20 cellular contexts compared by ENCODE assay signal in the genomic region with DNA sequence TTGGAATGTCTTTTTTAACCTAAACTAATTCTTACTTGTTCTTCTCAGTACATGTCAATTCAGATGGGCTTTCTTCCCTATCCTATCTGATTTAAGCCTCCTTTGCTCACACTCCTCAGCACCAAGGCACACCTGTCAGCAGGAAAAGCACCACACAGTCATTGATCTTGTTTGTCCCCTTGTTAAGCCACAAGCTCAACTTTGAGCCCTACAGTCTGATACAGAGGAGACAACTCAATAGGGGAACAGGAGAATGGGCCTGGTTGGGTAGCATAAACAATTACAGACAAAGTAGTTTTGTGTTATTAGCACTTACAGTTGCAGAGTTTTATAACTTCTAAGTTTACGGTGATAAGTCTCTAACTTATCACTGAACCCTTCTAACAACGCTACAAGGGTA. TPM values are rescaled to one million over a fixed set of nuclear protein-coding genes. Genes with fewer than 3 reads are reported as not detected.
DNase-seq lines count a peak whose midpoint lies in the region; ATAC-seq and TF ChIP-seq lines count a peak whose summit lies in the region.
"Had no signal": no experiment of that assay in that cellular context is flagged by ENCODE, and none has a peak within 500 bp of the region (broad histone marks: within the 10 kb centered on the region; RNA-seq: fewer than 3 reads in every experiment).

No MANE protein-coding gene starts in this region.

- intact Hi-C loops in activated CD8-positive, alpha-beta T cell treated with anti-CD3 and anti-CD28 coated beads for 36 hours (cut with micrococcal nuclease): no loop called here
- intact Hi-C loops in CD14-positive monocyte (cut with micrococcal nuclease): no loop called here

- POLR2A ChIA-PET in activated CD8-positive, alpha-beta T cell treated with anti-CD3 and anti-CD28 coated beads, Interleukin-2, amount 10 ng/mL, durations not matched to agents 7 days and 5 days (lab: Charles Lee): no interaction called here
- POLR2A ChIA-PET in activated CD8-positive, alpha-beta T cell treated with anti-CD3 and anti-CD28 coated beads for 36 hours (lab: Charles Lee): no interaction called here

- CTCF ChIA-PET in activated CD8-positive, alpha-beta T cell treated with anti-CD3 and anti-CD28 coated beads, Interleukin-2, amount 10 ng/mL, durations not matched to agents 7 days and 5 days (lab: Charles Lee): interaction anchor here (0.5 to 4.4 kb wide), 5 partner anchors 9 to 591 kb away, joined by 3 to 31 read pairs (median 7); a partner anchor contains a TSS
- CTCF ChIA-PET in activated CD8-positive, alpha-beta T cell treated with anti-CD3 and anti-CD28 coated beads for 36 hours (lab: Charles Lee): interaction anchor here (1.2 to 7.9 kb wide), 4 partner anchors 9 to 70 kb away, joined by 5 to 199 read pairs (median 12); a partner anchor contains a TSS

- peaks cover 69% of the 10 kb centered on the region for H3K36me3 Mint-ChIP-seq in activated CD8-positive, alpha-beta T cell treated with anti-CD3 and anti-CD28 coated beads, Interleukin-2, amount 10 ng/mL, durations not matched to agents 7 days and 5 days (ENCODE audit: low read depth)
- H3K36me3 Mint-ChIP-seq in activated CD8-positive, alpha-beta T cell treated with anti-CD3 and anti-CD28 coated beads for 36 hours (ENCODE audit: low read depth): peaks cover 31% of the 10 kb centered on the region
- H3K36me3 Mint-ChIP-seq in CD14-positive monocyte: peaks cover 56% of the 10 kb centered on the region in 2 donors
- no peaks in the 10 kb centered on the region for H3K36me3 Mint-ChIP-seq in nephron progenitor cell (ENCODE audit: low read depth)

- H3K27ac Mint-ChIP-seq in activated CD8-positive, alpha-beta T cell treated with anti-CD3 and anti-CD28 coated beads, Interleukin-2, amount 10 ng/mL, durations not matched to agents 7 days and 5 days: peak overlapping the region; percentile 41
- H3K27ac Mint-ChIP-seq in activated CD8-positive, alpha-beta T cell treated with anti-CD3 and anti-CD28 coated beads for 36 hours: no peak overlapping the region
- H3K27ac Mint-ChIP-seq in CD14-positive monocyte: peak overlapping the region in 4 of 7 donors; percentile 2 to 50 (median 12)
- H3K27ac Mint-ChIP-seq in nephron progenitor cell: no peak overlapping the region

- H3K36me3 ChIP-seq in WERI-Rb-1: no peaks in the 10 kb centered on the region
- H3K36me3 ChIP-seq: HAP-1 had no signal

- no peaks in the 10 kb centered on the region for H3K27me3 ChIP-seq in WERI-Rb-1 (ENCODE audit: insufficient read depth, low read depth, severe bottlenecking)

- H3K4me1 Mint-ChIP-seq in activated CD8-positive, alpha-beta T cell treated with anti-CD3 and anti-CD28 coated beads, Interleukin-2, amount 10 ng/mL, durations not matched to agents 7 days and 5 days (ENCODE audit: low read depth): peaks cover 20% of the 10 kb centered on the region
- H3K4me1 Mint-ChIP-seq in activated CD8-positive, alpha-beta T cell treated with anti-CD3 and anti-CD28 coated beads for 36 hours (ENCODE audit: low read depth): no peaks in the 10 kb centered on the region
- H3K4me1 Mint-ChIP-seq in CD14-positive monocyte (peaks cover 37% of the 10 kb centered on the region), nephron progenitor cell (no peaks in the 10 kb centered on the region)

- no peak for TF ChIP-seq CTCF in activated CD8-positive, alpha-beta T cell treated with anti-CD3 and anti-CD28 coated beads for 36 hours (IDR thresholded peaks at IDR 0.05)
- TF ChIP-seq CTCF in 22Rv1 (IDR thresholded peaks at IDR 0.05) (no peak), CD14-positive monocyte (IDR thresholded peaks at IDR 0.05) (no peak), WERI-Rb-1 (IDR thresholded peaks at IDR 0.05; ENCODE audit: low read depth, low read length) (no peak), nephron progenitor cell (IDR thresholded peaks at IDR 0.05) (no peak)

- no peak for DNase-seq in activated CD8-positive, alpha-beta T cell treated with anti-CD3 and anti-CD28 coated beads, Interleukin-2, amount 10 ng/mL, durations not matched to agents 7 days and 5 days
- DNase-seq in activated CD8-positive, alpha-beta T cell treated with anti-CD3 and anti-CD28 coated beads for 36 hours: no peak
- DNase-seq in CD14-positive monocyte (ENCODE audit: low spot score) (no peak), WERI-Rb-1 (peak; percentile 33), nephron progenitor cell (no peak), inferior parietal cortex (ENCODE audit: extremely low spot score) (no peak)
- DNase-seq: AML-193; Calu3; CD4-positive, alpha-beta memory T cell; GM23248; IMR-90 had no signal

- H3K4me3 Mint-ChIP-seq in activated CD8-positive, alpha-beta T cell treated with anti-CD3 and anti-CD28 coated beads, Interleukin-2, amount 10 ng/mL, durations not matched to agents 7 days and 5 days: no peak overlapping the region
- no peak overlapping the region for H3K4me3 Mint-ChIP-seq in activated CD8-positive, alpha-beta T cell treated with anti-CD3 and anti-CD28 coated beads for 36 hours
- H3K4me3 Mint-ChIP-seq in CD14-positive monocyte (no peak overlapping the region), nephron progenitor cell (no peak overlapping the region)
- H3K4me3 Mint-ChIP-seq: CD4-positive, alpha-beta memory T cell had no signal

- no peak for ATAC-seq in activated CD8-positive, alpha-beta T cell treated with anti-CD3 and anti-CD28 coated beads, Interleukin-2, amount 10 ng/mL, durations not matched to agents 7 days and 5 days
- no peak for ATAC-seq in activated CD8-positive, alpha-beta T cell treated with anti-CD3 and anti-CD28 coated beads for 36 hours
- ATAC-seq: A549, K562 had no signal

- no peaks in the 10 kb centered on the region for H3K9me3 ChIP-seq in WERI-Rb-1 (ENCODE audit: severe bottlenecking)
- H3K9me3 ChIP-seq: A549, HAP-1 had no signal

- H3K9me3 Mint-ChIP-seq in activated CD8-positive, alpha-beta T cell treated with anti-CD3 and anti-CD28 coated beads, Interleukin-2, amount 10 ng/mL, durations not matched to agents 7 days and 5 days (ENCODE audit: insufficient read depth): no peaks in the 10 kb centered on the region
- H3K9me3 Mint-ChIP-seq in activated CD8-positive, alpha-beta T cell treated with anti-CD3 and anti-CD28 coated beads for 36 hours: no peaks in the 10 kb centered on the region
- H3K9me3 Mint-ChIP-seq in CD14-positive monocyte (no peaks in the 10 kb centered on the region), nephron progenitor cell (no peaks in the 10 kb centered on the region)

- H3K27ac ChIP-seq in 22Rv1: peak overlapping the region; percentile 68
- no peak overlapping the region for H3K27ac ChIP-seq in WERI-Rb-1
- H3K27ac ChIP-seq: A549, C4-2B, GM23248, HL-60 had no signal

- no peaks in the 10 kb centered on the region for H3K27me3 Mint-ChIP-seq in activated CD8-positive, alpha-beta T cell treated with anti-CD3 and anti-CD28 coated beads, Interleukin-2, amount 10 ng/mL, durations not matched to agents 7 days and 5 days (ENCODE audit: low read depth)
- H3K27me3 Mint-ChIP-seq in activated CD8-positive, alpha-beta T cell treated with anti-CD3 and anti-CD28 coated beads for 36 hours: no peaks in the 10 kb centered on the region
- no peaks in the 10 kb centered on the region for H3K27me3 Mint-ChIP-seq in CD14-positive monocyte (ENCODE audit: low read depth in 3 of 3)
- no peaks in the 10 kb centered on the region for H3K27me3 Mint-ChIP-seq in nephron progenitor cell (ENCODE audit: low read depth, poor library complexity)
- H3K27me3 Mint-ChIP-seq: CD4-positive, alpha-beta memory T cell had no signal

- H3K4me3 ChIP-seq in WERI-Rb-1 (ENCODE audit: low read depth, low read length): no peak overlapping the region
- H3K4me3 ChIP-seq: A549, GM23248, HAP-1, K562 had no signal

RNA-seq across cellular contexts. Expression of a gene that starts 29.5 kb away (rescaled TPM):
- 1 to 10 TPM; 1.7 to 2.0 TPM for total RNA-seq in activated CD8-positive, alpha-beta T cell treated with anti-CD3 and anti-CD28 coated beads, Interleukin-2, amount 10 ng/mL, durations not matched to agents 7 days and 5 days
- under 1 TPM; 0.09 to 0.36 TPM for total RNA-seq in activated CD8-positive, alpha-beta T cell treated with anti-CD3 and anti-CD28 coated beads for 36 hours
- not detected for polyA plus RNA-seq in CD14-positive monocyte
- total RNA-seq: GM23248, H4, HT1080, IMR-90 had no signal
- polyA plus RNA-seq: BJ had no signal

Comparison
In these comparisons a context has a peak if more than half of its experiments do, and no peak if none do; other contexts are left out.
1. H3K27ac Mint-ChIP-seq: peak in activated CD8-positive, alpha-beta T cell treated with anti-CD3 and anti-CD28 coated beads, Interleukin-2, amount 10 ng/mL, durations not matched to agents 7 days and 5 days (single experiment) and CD14-positive monocyte (4 of 7); none in activated CD8-positive, alpha-beta T cell treated with anti-CD3 and anti-CD28 coated beads for 36 hours (single experiment) and nephron progenitor cell (single experiment).